In the genomic region with DNA sequence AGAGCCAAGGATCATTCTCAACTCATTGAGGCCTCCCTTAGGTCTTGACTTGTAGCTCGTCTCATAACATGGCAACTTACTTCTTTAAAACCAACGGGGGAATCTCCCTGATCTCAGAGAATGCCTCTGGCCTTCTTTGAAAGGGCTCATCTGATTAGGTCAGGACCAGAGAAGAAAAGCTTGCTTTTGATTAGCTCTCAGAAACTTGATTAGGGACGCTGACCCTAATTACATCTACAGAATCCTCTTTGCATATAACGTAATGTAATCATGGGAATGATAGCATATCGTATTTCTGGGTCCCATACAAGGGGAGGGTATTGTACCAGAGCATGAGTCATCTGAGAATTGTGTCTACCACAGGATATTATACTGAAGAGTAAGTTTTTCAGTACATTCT, we compare ENCODE assay signal across 24 cellular contexts.
DNase-seq lines count a peak whose midpoint lies in the region; ATAC-seq and TF ChIP-seq lines count a peak whose summit lies in the region.
"Had no signal": no experiment of that assay in that cellular context is flagged by ENCODE, and none has a peak within 500 bp of the region (broad histone marks: within the 10 kb centered on the region; RNA-seq: fewer than 3 reads in every experiment).

No MANE protein-coding gene starts in this region.

- CTCF ChIA-PET in MCF 10A (lab: Yijun Ruan, JAX): interaction anchor here (2.0 kb wide), 1 partner anchor 9 kb away, joined by 7 read pairs; no protein-coding TSS in a partner anchor

- H3K36me3 Mint-ChIP-seq in MCF 10A (ENCODE audit: insufficient read depth, unreplicated experiment): no peaks in the 10 kb centered on the region
- no peaks in the 10 kb centered on the region for H3K36me3 Mint-ChIP-seq in activated T-cell treated with anti-CD3 and anti-CD28 coated beads, Interleukin-2, amount 50 U/mL, for 4 hours (ENCODE audit: insufficient read depth)
- H3K36me3 Mint-ChIP-seq: CD8-positive, alpha-beta memory T cell had no signal

- no TSS peak for BruUV-seq in MCF 10A (replicated peaks; lab: Mats Ljungman, UMichigan)

- H3K27me3 ChIP-seq in breast epithelium: no peaks in the 10 kb centered on the region
- H3K27me3 ChIP-seq: MG63 had no signal

- in situ Hi-C loops in astrocyte of the spinal cord (cut with HindIII; ENCODE audit: low sequenced_read_pairs) (no loop called here), GM13977 (cut with MboI; ENCODE audit: low pct_unique_long_range_greater_than_20kb, low sequenced_read_pairs, unreplicated experiment) (no loop called here)

- H3K36me3 ChIP-seq in breast epithelium: no peaks in the 10 kb centered on the region
- H3K36me3 ChIP-seq: MG63 had no signal

- no peaks in the 10 kb centered on the region for H3K27me3 Mint-ChIP-seq in MCF 10A (ENCODE audit: insufficient read depth, unreplicated experiment)
- no peaks in the 10 kb centered on the region for H3K27me3 Mint-ChIP-seq in activated T-cell treated with anti-CD3 and anti-CD28 coated beads, Interleukin-2, amount 50 U/mL, for 4 hours (ENCODE audit: low read depth)
- H3K27me3 Mint-ChIP-seq: CD8-positive, alpha-beta memory T cell had no signal

- no peak overlapping the region for H3K4me3 ChIP-seq in breast epithelium
- no peak overlapping the region for H3K4me3 ChIP-seq in astrocyte of the spinal cord (ENCODE audit: low read depth, low read length)
- H3K4me3 ChIP-seq: MG63, PC-9 had no signal

- no peaks in the 10 kb centered on the region for H3K4me1 Mint-ChIP-seq in MCF 10A (ENCODE audit: insufficient read depth, unreplicated experiment)
- H3K4me1 Mint-ChIP-seq in activated T-cell treated with anti-CD3 and anti-CD28 coated beads, Interleukin-2, amount 50 U/mL, for 4 hours (ENCODE audit: low read depth): no peaks in the 10 kb centered on the region
- H3K4me1 Mint-ChIP-seq: CD8-positive, alpha-beta memory T cell had no signal

- no peak overlapping the region for H3K4me3 Mint-ChIP-seq in MCF 10A (ENCODE audit: unreplicated experiment)
- H3K4me3 Mint-ChIP-seq in activated T-cell treated with anti-CD3 and anti-CD28 coated beads, Interleukin-2, amount 50 U/mL, for 4 hours: no peak overlapping the region
- H3K4me3 Mint-ChIP-seq: CD8-positive, alpha-beta memory T cell; HFFc6 had no signal

- no peak overlapping the region for H3K27ac ChIP-seq in breast epithelium
- H3K27ac ChIP-seq: C4-2B, PC-9, RWPE1 had no signal

- TF ChIP-seq CTCF in MCF 10A (IDR thresholded peaks at IDR 0.05; ENCODE audit: unreplicated experiment): no peak
- no peak for TF ChIP-seq CTCF in breast epithelium (IDR thresholded peaks at IDR 0.05)
- no peak for TF ChIP-seq CTCF in astrocyte of the spinal cord (IDR thresholded peaks at IDR 0.05; ENCODE audit: low read depth, low read length)
- TF ChIP-seq CTCF in GM13977 (IDR thresholded peaks at IDR 0.05; ENCODE audit: extremely low read depth, insufficient read depth, missing control alignments): no peak
- no peak for TF ChIP-seq CTCF in GM20000 (IDR thresholded peaks at IDR 0.05; ENCODE audit: extremely low read depth, missing control alignments)

- H3K27ac Mint-ChIP-seq in MCF 10A (ENCODE audit: low read depth, unreplicated experiment): no peak overlapping the region
- H3K27ac Mint-ChIP-seq: CD8-positive, alpha-beta memory T cell; HFFc6 had no signal

- H3K9me3 Mint-ChIP-seq in MCF 10A (ENCODE audit: unreplicated experiment): no peaks in the 10 kb centered on the region
- H3K9me3 Mint-ChIP-seq in activated T-cell treated with anti-CD3 and anti-CD28 coated beads, Interleukin-2, amount 50 U/mL, for 4 hours: no peaks in the 10 kb centered on the region
- H3K9me3 Mint-ChIP-seq: HFFc6 had no signal

- ATAC-seq in activated T-cell treated with anti-CD3 and anti-CD28 coated beads, Interleukin-2, amount 50 U/mL, for 4 hours: no peak
- ATAC-seq in GM19452 (IDR thresholded peaks at IDR 0.05; ENCODE audit: unreplicated experiment): no peak
- ATAC-seq: SK-N-SH treated with all-trans-retinoic acid at 6 μM for 48 hours had no signal

- H3K9me3 ChIP-seq in breast epithelium: no peaks in the 10 kb centered on the region
- H3K9me3 ChIP-seq: MG63 had no signal

- no peak for TF ChIP-seq POLR2A in breast epithelium (IDR thresholded peaks at IDR 0.05)

- intact Hi-C loops in MCF 10A (cut with micrococcal nuclease): no loop called here
- intact Hi-C loops in breast epithelium (cut with DNase I; ENCODE audit: low total_unique reads): no loop called here

- H3K4me1 ChIP-seq in breast epithelium: no peaks in the 10 kb centered on the region

- DNase-seq in MCF 10A (ENCODE audit: unreplicated experiment) (peak; percentile 7), breast epithelium (ENCODE audit: low spot score in 2 of 2) (no peak), NCI-H69 (lab: John Stamatoyannopoulos, UW) (peak; percentile 50), astrocyte of the spinal cord (ENCODE audit: low read depth, low spot score) (peak; percentile 12), GM13977 (ENCODE audit: low spot score) (no peak), GM20000 (ENCODE audit: low spot score) (no peak)
- DNase-seq in activated T-cell treated with anti-CD3 and anti-CD28 coated beads, Interleukin-2, amount 50 U/mL, for 4 hours: no peak
- DNase-seq: AML-193; CD8-positive, alpha-beta memory T cell; GF-D8; HFFc6; Kasumi-1; MG63; NCI-H1048; NCI-H1436; NCI-H187 treated with DMSO at 0.1 percent for 48 hours; NCI-H226; NCI-H524; PC-9; SHP77 treated with DMSO at 0.1 percent for 48 hours had no signal

- POLR2A ChIA-PET in MCF 10A (lab: Yijun Ruan, JAX): no interaction called here

Comparison
In these comparisons a context has a peak if more than half of its experiments do, and no peak if none do; other contexts are left out.
1. DNase-seq: peak in MCF 10A (single experiment), NCI-H69 (single experiment) and astrocyte of the spinal cord (single experiment); none in breast epithelium (0 of 2), GM13977 (single experiment), activated T-cell treated with anti-CD3 and anti-CD28 coated beads, Interleukin-2, amount 50 U/mL, for 4 hours (single experiment) and GM20000 (single experiment).